In the genomic region with DNA sequence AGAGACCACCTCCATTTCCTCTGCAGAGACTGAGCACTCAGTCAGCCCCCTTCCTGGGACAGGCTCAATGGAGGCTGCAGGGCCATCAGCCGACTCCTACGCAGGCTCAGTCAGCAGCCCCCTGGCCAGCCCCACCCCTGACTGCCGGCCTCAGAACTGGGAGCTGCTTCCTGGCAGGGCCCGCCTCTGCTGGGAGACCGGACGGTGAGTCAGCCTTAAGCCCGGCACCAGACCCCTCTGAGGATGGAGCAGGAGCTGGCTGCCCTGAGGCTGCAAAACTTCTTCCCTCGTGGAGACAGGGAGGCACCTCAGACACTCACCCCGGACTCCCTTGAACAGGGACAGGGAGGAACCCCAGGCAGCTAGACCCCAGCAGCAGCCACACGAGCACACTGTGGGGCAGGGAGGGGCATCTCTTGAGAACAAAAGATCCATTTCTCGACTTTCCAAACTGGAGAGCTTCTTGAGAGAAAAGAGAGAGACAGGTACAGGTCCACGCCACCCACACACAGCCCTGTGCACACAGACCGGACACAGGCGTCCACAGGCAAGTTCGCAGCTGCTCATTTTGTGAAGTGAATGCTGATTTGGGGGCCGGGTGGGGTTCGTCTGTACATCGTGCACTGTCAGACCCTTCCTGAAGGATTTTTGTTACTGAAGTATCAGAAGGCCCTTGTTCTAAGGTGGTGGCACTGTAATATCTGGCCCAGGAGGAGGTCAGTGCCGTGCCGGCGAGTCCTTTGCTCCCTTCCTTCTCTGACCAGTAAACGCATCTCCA, we compare ENCODE assay signal across 8 cellular contexts. TPM values are rescaled to one million over a fixed set of nuclear protein-coding genes. Genes with fewer than 3 reads are reported as not detected.
DNase-seq lines count a peak whose midpoint lies in the region; ATAC-seq and TF ChIP-seq lines count a peak whose summit lies in the region.

No MANE protein-coding gene starts in this region.

- DNase-seq in COLO829 (ENCODE audit: low spot score) (peak; percentile 85), foreskin keratinocyte (peak; percentile 59 to 84), middle frontal gyrus (ENCODE audit: extremely low spot score, low spot score) (no peak)
- peak; percentile 54 for DNase-seq in activated CD8-positive, alpha-beta T cell treated with anti-CD3 and anti-CD28 coated beads for 36 hours

- peak overlapping the region in 1 of 3 donors; percentile 48 for H3K27ac Mint-ChIP-seq in IgD-negative memory B cell
- H3K27ac Mint-ChIP-seq in activated CD8-positive, alpha-beta T cell treated with anti-CD3 and anti-CD28 coated beads for 36 hours: no peak overlapping the region

- POLR2A ChIA-PET in activated CD8-positive, alpha-beta T cell treated with anti-CD3 and anti-CD28 coated beads for 36 hours (lab: Charles Lee): interaction anchor here (0.7 to 1.7 kb wide), 3 partner anchors 10 to 51 kb away, joined by 3 to 8 read pairs (median 4); no protein-coding TSS in a partner anchor

- peak overlapping the region; percentile 25 to 83 (median 63) for H3K4me3 Mint-ChIP-seq in IgD-negative memory B cell
- H3K4me3 Mint-ChIP-seq in activated CD8-positive, alpha-beta T cell treated with anti-CD3 and anti-CD28 coated beads for 36 hours: peak overlapping the region; percentile 51

- H3K9me3 Mint-ChIP-seq in IgD-negative memory B cell: no peaks in the 10 kb centered on the region
- no peaks in the 10 kb centered on the region for H3K9me3 Mint-ChIP-seq in activated CD8-positive, alpha-beta T cell treated with anti-CD3 and anti-CD28 coated beads for 36 hours

- intact Hi-C loops in activated CD8-positive, alpha-beta T cell treated with anti-CD3 and anti-CD28 coated beads for 36 hours (cut with micrococcal nuclease): no loop called here

- H3K27me3 ChIP-seq in foreskin keratinocyte: peaks cover 9% of the 10 kb centered on the region
- H3K27me3 ChIP-seq in neuron (ENCODE audit: insufficient read depth, low read length): no peaks in the 10 kb centered on the region

- TF ChIP-seq CTCF in activated CD8-positive, alpha-beta T cell treated with anti-CD3 and anti-CD28 coated beads for 36 hours (IDR thresholded peaks at IDR 0.05): no peak
- no peak for TF ChIP-seq CTCF in foreskin keratinocyte (conservative IDR thresholded peaks at IDR 0.05)

- H3K36me3 ChIP-seq in neuron (ENCODE audit: insufficient read depth, low read length): peaks cover 6% of the 10 kb centered on the region

- peaks cover 41% of the 10 kb centered on the region for H3K27me3 Mint-ChIP-seq in IgD-negative memory B cell
- peaks cover 44% of the 10 kb centered on the region for H3K27me3 Mint-ChIP-seq in activated CD8-positive, alpha-beta T cell treated with anti-CD3 and anti-CD28 coated beads for 36 hours

- ATAC-seq in activated CD8-positive, alpha-beta T cell treated with anti-CD3 and anti-CD28 coated beads for 36 hours: peak; percentile 14
- peak; percentile 62 for ATAC-seq in foreskin keratinocyte
- no peak for ATAC-seq in GM19395 (IDR thresholded peaks at IDR 0.05; ENCODE audit: unreplicated experiment)
- ATAC-seq in GM18868 (IDR thresholded peaks at IDR 0.05; ENCODE audit: unreplicated experiment): no peak

- no peaks in the 10 kb centered on the region for H3K36me3 Mint-ChIP-seq in IgD-negative memory B cell
- H3K36me3 Mint-ChIP-seq in activated CD8-positive, alpha-beta T cell treated with anti-CD3 and anti-CD28 coated beads for 36 hours (ENCODE audit: low read depth): no peaks in the 10 kb centered on the region

- CTCF ChIA-PET in activated CD8-positive, alpha-beta T cell treated with anti-CD3 and anti-CD28 coated beads for 36 hours (lab: Charles Lee): interaction anchor here (1.1 to 3.2 kb wide), 3 partner anchors 12 to 36 kb away, joined by 3 to 18 read pairs (median 4); no protein-coding TSS in a partner anchor

- H3K9me3 ChIP-seq in neuron (ENCODE audit: low read length): no peaks in the 10 kb centered on the region

- no peak overlapping the region for H2AFZ ChIP-seq in neuron (ENCODE audit: low read depth, low read length)

- H3K4me3 ChIP-seq in neuron (ENCODE audit: low read length): peak overlapping the region; percentile 73

- no peak overlapping the region for H3K27ac ChIP-seq in foreskin keratinocyte

- H3K4me1 ChIP-seq in foreskin keratinocyte (peaks cover 9% of the 10 kb centered on the region), neuron (ENCODE audit: insufficient read depth, low read length) (peaks cover 23% of the 10 kb centered on the region)

- H3K4me1 Mint-ChIP-seq in IgD-negative memory B cell: peaks cover 0 to 18% (median 11%) of the 10 kb centered on the region in 3 donors
- peaks cover 43% of the 10 kb centered on the region for H3K4me1 Mint-ChIP-seq in activated CD8-positive, alpha-beta T cell treated with anti-CD3 and anti-CD28 coated beads for 36 hours (ENCODE audit: low read depth)

RNA-seq across cellular contexts. Expression of gene TUBB3, which starts 1.3 kb away (rescaled TPM):
- polyA plus RNA-seq in IgD-negative memory B cell (1.1 TPM), foreskin keratinocyte (31.4 and 65.5 TPM in 2 replicates)
- total RNA-seq in activated CD8-positive, alpha-beta T cell treated with anti-CD3 and anti-CD28 coated beads for 36 hours: 1 to 10 TPM in 1 of 2 experiments, under 1 TPM in 1; 0.27 to 1.2 TPM
- 29.0 and 60.8 TPM in 2 replicates for total RNA-seq in foreskin keratinocyte

RNA-seq across cellular contexts. Expression of gene MC1R, which starts 3.2 kb away (rescaled TPM):
- 0.93 TPM for polyA plus RNA-seq in IgD-negative memory B cell
- total RNA-seq in activated CD8-positive, alpha-beta T cell treated with anti-CD3 and anti-CD28 coated beads for 36 hours: 1 to 10 TPM; 2.0 to 2.5 TPM
- 1.4 and 2.8 TPM in 2 replicates for total RNA-seq in foreskin keratinocyte
- 1.3 and 2.1 TPM in 2 replicates for polyA plus RNA-seq in foreskin keratinocyte

RNA-seq across cellular contexts. Expression of gene DEF8, which starts 26.7 kb away (rescaled TPM):
- polyA plus RNA-seq in IgD-negative memory B cell (67.5 TPM), foreskin keratinocyte (111 TPM in 2 replicates)
- total RNA-seq in activated CD8-positive, alpha-beta T cell treated with anti-CD3 and anti-CD28 coated beads for 36 hours: 10 to 100 TPM; 18.4 to 21.2 TPM
- 87.8 and 90.1 TPM in 2 replicates for total RNA-seq in foreskin keratinocyte

RNA-seq across cellular contexts. Expression of gene TCF25, which starts 48.5 kb away (rescaled TPM):
- polyA plus RNA-seq in IgD-negative memory B cell: 135 TPM
- 100 to 1,000 TPM; 138 to 149 TPM for total RNA-seq in activated CD8-positive, alpha-beta T cell treated with anti-CD3 and anti-CD28 coated beads for 36 hours
- 89.1 and 93.4 TPM in 2 replicates for total RNA-seq in foreskin keratinocyte
- polyA plus RNA-seq in foreskin keratinocyte: 84.8 and 92.9 TPM in 2 replicates

Comparison
In these comparisons a context has a peak if more than half of its experiments do, and no peak if none do; other contexts are left out.
1. ATAC-seq: peak in activated CD8-positive, alpha-beta T cell treated with anti-CD3 and anti-CD28 coated beads for 36 hours (single experiment) and foreskin keratinocyte (single experiment); none in GM19395 (single experiment) and GM18868 (single experiment).
2. RNA of gene TUBB3, which starts 1.3 kb away (total RNA-seq): 29.0 to 60.8 TPM in foreskin keratinocyte; 0.27 to 1.2 TPM in activated CD8-positive, alpha-beta T cell treated with anti-CD3 and anti-CD28 coated beads for 36 hours; every median in the first group is over 10 times any median in the second.